ENCODE assay signal across 11 cellular contexts in the genomic region with DNA sequence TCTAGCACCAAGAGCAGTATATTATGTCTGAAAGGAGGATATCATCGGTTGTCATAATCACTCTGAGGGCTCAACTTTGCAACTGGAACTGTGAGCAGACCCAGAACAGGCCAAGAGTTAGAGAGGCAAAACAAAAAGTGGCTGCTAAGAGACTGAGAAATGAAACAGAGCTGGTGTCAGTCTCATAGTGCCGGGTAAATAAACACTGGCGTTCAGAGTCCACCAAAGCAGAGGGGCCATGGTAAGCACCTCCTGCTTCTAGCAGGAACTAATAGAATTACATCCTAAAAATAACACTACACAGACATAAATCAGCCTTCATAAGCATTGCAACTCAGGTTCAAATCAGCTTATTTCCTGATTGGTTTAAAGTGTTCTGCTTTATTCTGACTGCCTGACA. TPM values are rescaled to one million over a fixed set of nuclear protein-coding genes. Genes with fewer than 3 reads are reported as not detected.
DNase-seq lines count a peak whose midpoint lies in the region; ATAC-seq lines count a peak whose summit lies in the region.
"Had no signal": no experiment of that assay in that cellular context is flagged by ENCODE, and none has a peak within 500 bp of the region (broad histone marks: within the 10 kb centered on the region; RNA-seq: fewer than 3 reads in every experiment).

No MANE protein-coding gene starts in this region.

- H3K36me3 Mint-ChIP-seq in activated T-cell treated with anti-CD3 and anti-CD28 coated beads, Interleukin-2, amount 50 U/mL, for 24 hours (ENCODE audit: low read depth), result no peaks in the 10 kb centered on the region
- H3K36me3 Mint-ChIP-seq in activated CD8-positive, alpha-beta T cell treated with anti-CD3 and anti-CD28 coated beads, Interleukin-2, amount 10 ng/mL, durations not matched to agents 7 days and 5 days (ENCODE audit: low read depth), result no peaks in the 10 kb centered on the region

- H3K4me1 Mint-ChIP-seq in activated T-cell treated with anti-CD3 and anti-CD28 coated beads, Interleukin-2, amount 50 U/mL, for 24 hours (ENCODE audit: low read depth), result no peaks in the 10 kb centered on the region
- no peaks in the 10 kb centered on the region for H3K4me1 Mint-ChIP-seq in activated CD8-positive, alpha-beta T cell treated with anti-CD3 and anti-CD28 coated beads, Interleukin-2, amount 10 ng/mL, durations not matched to agents 7 days and 5 days (ENCODE audit: low read depth)

- POLR2A ChIA-PET in activated CD8-positive, alpha-beta T cell treated with anti-CD3 and anti-CD28 coated beads, Interleukin-2, amount 10 ng/mL, durations not matched to agents 7 days and 5 days (lab: Charles Lee), result no interaction called here

- H3K27ac Mint-ChIP-seq in activated T-cell treated with anti-CD3 and anti-CD28 coated beads, Interleukin-2, amount 50 U/mL, for 24 hours, result no peak overlapping the region
- H3K27ac Mint-ChIP-seq in activated CD8-positive, alpha-beta T cell treated with anti-CD3 and anti-CD28 coated beads, Interleukin-2, amount 10 ng/mL, durations not matched to agents 7 days and 5 days, result no peak overlapping the region
- H3K27ac Mint-ChIP-seq: CD4-positive, alpha-beta T cell had no signal

- peak; percentile 71 for DNase-seq in left kidney (ENCODE audit: low read depth, low spot score)
- no peak for DNase-seq in activated T-cell treated with anti-CD3 and anti-CD28 coated beads, Interleukin-2, amount 50 U/mL, for 24 hours
- no peak for DNase-seq in activated CD8-positive, alpha-beta T cell treated with anti-CD3 and anti-CD28 coated beads, Interleukin-2, amount 10 ng/mL, durations not matched to agents 7 days and 5 days
- DNase-seq in activated CD8-positive, alpha-beta memory T cell treated with anti-CD3 and anti-CD28 coated beads, Interleukin-2, amount 50 U/mL, for 48 hours, result no peak
- DNase-seq in epidermal melanocyte (ENCODE audit: insufficient read length, low spot score), result no peak
- DNase-seq: CD4-positive, alpha-beta T cell; effector memory CD4-positive, alpha-beta T cell; pancreas had no signal

- peak; percentile 94 for ATAC-seq in GM18907 (IDR thresholded peaks at IDR 0.05; ENCODE audit: unreplicated experiment)
- ATAC-seq in HG02571 (IDR thresholded peaks at IDR 0.05; ENCODE audit: unreplicated experiment), result peak; percentile 91
- peak; percentile 94 for ATAC-seq in HG03442 (IDR thresholded peaks at IDR 0.05; ENCODE audit: unreplicated experiment)
- ATAC-seq in activated CD8-positive, alpha-beta T cell treated with anti-CD3 and anti-CD28 coated beads, Interleukin-2, amount 10 ng/mL, durations not matched to agents 7 days and 5 days, result no peak

- no peak overlapping the region for H3K4me3 Mint-ChIP-seq in activated T-cell treated with anti-CD3 and anti-CD28 coated beads, Interleukin-2, amount 50 U/mL, for 24 hours
- H3K4me3 Mint-ChIP-seq in activated CD8-positive, alpha-beta T cell treated with anti-CD3 and anti-CD28 coated beads, Interleukin-2, amount 10 ng/mL, durations not matched to agents 7 days and 5 days, result no peak overlapping the region
- H3K4me3 Mint-ChIP-seq: CD4-positive, alpha-beta T cell had no signal

- CTCF ChIA-PET in activated CD8-positive, alpha-beta T cell treated with anti-CD3 and anti-CD28 coated beads, Interleukin-2, amount 10 ng/mL, durations not matched to agents 7 days and 5 days (lab: Charles Lee), result interaction anchor here (1.0 to 3.0 kb wide), 2 partner anchors 9 to 10 kb away, joined by 3 to 12 read pairs; partner anchors contain the start of gene IL12A

- no peaks in the 10 kb centered on the region for H3K9me3 Mint-ChIP-seq in activated T-cell treated with anti-CD3 and anti-CD28 coated beads, Interleukin-2, amount 50 U/mL, for 24 hours
- no peaks in the 10 kb centered on the region for H3K9me3 Mint-ChIP-seq in activated CD8-positive, alpha-beta T cell treated with anti-CD3 and anti-CD28 coated beads, Interleukin-2, amount 10 ng/mL, durations not matched to agents 7 days and 5 days (ENCODE audit: insufficient read depth)
- H3K9me3 Mint-ChIP-seq: CD4-positive, alpha-beta T cell had no signal

- peaks cover 44% of the 10 kb centered on the region for H3K27me3 Mint-ChIP-seq in activated T-cell treated with anti-CD3 and anti-CD28 coated beads, Interleukin-2, amount 50 U/mL, for 24 hours
- H3K27me3 Mint-ChIP-seq in activated CD8-positive, alpha-beta T cell treated with anti-CD3 and anti-CD28 coated beads, Interleukin-2, amount 10 ng/mL, durations not matched to agents 7 days and 5 days (ENCODE audit: low read depth), result peaks cover 22% of the 10 kb centered on the region

RNA-seq across cellular contexts. Expression of gene IL12A, which starts 10.3 kb away (rescaled TPM):
- total RNA-seq in activated CD8-positive, alpha-beta T cell treated with anti-CD3 and anti-CD28 coated beads, Interleukin-2, amount 10 ng/mL, durations not matched to agents 7 days and 5 days, result not detected
